ENCODE assay signal across 1 cellular context in the genomic region with DNA sequence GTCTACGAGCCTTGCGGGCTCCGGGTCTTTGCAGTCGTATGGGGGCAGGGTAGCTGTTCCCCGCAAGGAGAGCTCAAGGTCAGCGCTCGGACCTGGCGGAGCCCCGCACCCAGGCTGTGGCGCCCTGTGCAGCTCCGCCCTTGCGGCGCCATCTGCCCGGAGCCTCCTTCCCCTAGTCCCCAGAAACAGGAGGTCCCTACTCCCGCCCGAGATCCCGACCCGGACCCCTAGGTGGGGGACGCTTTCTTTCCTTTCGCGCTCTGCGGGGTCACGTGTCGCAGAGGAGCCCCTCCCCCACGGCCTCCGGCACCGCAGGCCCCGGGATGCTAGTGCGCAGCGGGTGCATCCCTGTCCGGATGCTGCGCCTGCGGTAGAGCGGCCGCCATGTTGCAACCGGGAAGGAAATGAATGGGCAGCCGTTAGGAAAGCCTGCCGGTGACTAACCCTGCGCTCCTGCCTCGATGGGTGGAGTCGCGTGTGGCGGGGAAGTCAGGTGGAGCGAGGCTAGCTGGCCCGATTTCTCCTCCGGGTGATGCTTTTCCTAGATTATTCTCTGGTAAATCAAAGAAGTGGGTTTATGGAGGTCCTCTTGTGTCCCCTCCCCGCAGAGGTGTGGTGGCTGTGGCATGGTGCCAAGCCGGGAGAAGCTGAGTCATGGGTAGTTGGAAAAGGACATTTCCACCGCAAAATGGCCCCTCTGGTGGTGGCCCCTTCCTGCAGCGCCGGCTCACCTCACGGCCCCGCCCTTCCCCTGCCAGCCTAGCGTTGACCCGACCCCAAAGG.
TF ChIP-seq lines count a peak whose summit lies in the region.

No MANE protein-coding gene starts in this region.

TF ChIP-seq in HepG2, 621 proteins besides CTCF, POLR2A, EP300 and RAD21 (continued from another document and continues in another):
- TF ChIP-seq, protein P1, sequence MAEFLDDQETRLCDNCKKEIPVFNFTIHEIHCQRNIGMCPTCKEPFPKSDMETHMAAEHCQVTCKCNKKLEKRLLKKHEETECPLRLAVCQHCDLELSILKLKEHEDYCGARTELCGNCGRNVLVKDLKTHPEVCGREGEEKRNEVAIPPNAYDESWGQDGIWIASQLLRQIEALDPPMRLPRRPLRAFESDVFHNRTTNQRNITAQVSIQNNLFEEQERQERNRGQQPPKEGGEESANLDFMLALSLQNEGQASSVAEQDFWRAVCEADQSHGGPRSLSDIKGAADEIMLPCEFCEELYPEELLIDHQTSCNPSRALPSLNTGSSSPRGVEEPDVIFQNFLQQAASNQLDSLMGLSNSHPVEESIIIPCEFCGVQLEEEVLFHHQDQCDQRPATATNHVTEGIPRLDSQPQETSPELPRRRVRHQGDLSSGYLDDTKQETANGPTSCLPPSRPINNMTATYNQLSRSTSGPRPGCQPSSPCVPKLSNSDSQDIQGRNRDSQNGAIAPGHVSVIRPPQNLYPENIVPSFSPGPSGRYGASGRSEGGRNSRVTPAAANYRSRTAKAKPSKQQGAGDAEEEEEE (CRISPR knock-in tag; IDR thresholded peaks at IDR 0.05; ENCODE audit: borderline replicate concordance): no peak
- no peak for TF ChIP-seq GPN1 (CRISPR knock-in tag; IDR thresholded peaks at IDR 0.05; ENCODE audit: borderline replicate concordance)
- TF ChIP-seq BCL6 (CRISPR knock-in tag; IDR thresholded peaks at IDR 0.05): 0 out of 2 replicates have a peak, but pooled peaks have one; percentile 12
- no peak for TF ChIP-seq NFYB (CRISPR knock-in tag; IDR thresholded peaks at IDR 0.05)
- no peak; the same call in 1 of the 2 replicates for TF ChIP-seq ZNF446 (CRISPR knock-in tag; IDR thresholded peaks at IDR 0.05)
- 0 out of 2 replicates have a peak, but pooled peaks have one; percentile 48 for TF ChIP-seq ZNF564 (CRISPR knock-in tag; IDR thresholded peaks at IDR 0.05)
- TF ChIP-seq SIX4 (CRISPR knock-in tag; IDR thresholded peaks at IDR 0.05): no peak
- TF ChIP-seq, protein P2, sequence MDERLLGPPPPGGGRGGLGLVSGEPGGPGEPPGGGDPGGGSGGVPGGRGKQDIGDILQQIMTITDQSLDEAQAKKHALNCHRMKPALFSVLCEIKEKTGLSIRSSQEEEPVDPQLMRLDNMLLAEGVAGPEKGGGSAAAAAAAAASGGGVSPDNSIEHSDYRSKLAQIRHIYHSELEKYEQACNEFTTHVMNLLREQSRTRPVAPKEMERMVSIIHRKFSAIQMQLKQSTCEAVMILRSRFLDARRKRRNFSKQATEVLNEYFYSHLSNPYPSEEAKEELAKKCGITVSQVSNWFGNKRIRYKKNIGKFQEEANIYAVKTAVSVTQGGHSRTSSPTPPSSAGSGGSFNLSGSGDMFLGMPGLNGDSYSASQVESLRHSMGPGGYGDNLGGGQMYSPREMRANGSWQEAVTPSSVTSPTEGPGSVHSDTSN (CRISPR knock-in tag; IDR thresholded peaks at IDR 0.05): no peak
- TF ChIP-seq ZBTB3 (CRISPR knock-in tag; IDR thresholded peaks at IDR 0.05; ENCODE audit: borderline replicate concordance, low read depth): no peak
- no peak for TF ChIP-seq ZNF260 (CRISPR knock-in tag; IDR thresholded peaks at IDR 0.05; ENCODE audit: borderline replicate concordance, low read depth)
- TF ChIP-seq CBX5 (CRISPR knock-in tag; IDR thresholded peaks at IDR 0.05; ENCODE audit: borderline replicate concordance): no peak
- TF ChIP-seq, protein P3, sequence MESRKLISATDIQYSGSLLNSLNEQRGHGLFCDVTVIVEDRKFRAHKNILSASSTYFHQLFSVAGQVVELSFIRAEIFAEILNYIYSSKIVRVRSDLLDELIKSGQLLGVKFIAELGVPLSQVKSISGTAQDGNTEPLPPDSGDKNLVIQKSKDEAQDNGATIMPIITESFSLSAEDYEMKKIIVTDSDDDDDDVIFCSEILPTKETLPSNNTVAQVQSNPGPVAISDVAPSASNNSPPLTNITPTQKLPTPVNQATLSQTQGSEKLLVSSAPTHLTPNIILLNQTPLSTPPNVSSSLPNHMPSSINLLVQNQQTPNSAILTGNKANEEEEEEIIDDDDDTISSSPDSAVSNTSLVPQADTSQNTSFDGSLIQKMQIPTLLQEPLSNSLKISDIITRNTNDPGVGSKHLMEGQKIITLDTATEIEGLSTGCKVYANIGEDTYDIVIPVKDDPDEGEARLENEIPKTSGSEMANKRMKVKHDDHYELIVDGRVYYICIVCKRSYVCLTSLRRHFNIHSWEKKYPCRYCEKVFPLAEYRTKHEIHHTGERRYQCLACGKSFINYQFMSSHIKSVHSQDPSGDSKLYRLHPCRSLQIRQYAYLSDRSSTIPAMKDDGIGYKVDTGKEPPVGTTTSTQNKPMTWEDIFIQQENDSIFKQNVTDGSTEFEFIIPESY (CRISPR knock-in tag; IDR thresholded peaks at IDR 0.05): no peak
- 0 out of 4 replicates have a peak, but pooled peaks of 1 of the 2 experiments have one; percentile 5 for TF ChIP-seq KLF16 (CRISPR knock-in tag; IDR thresholded peaks at IDR 0.05)
- no peak for TF ChIP-seq NR2F6 (IDR thresholded peaks at IDR 0.05)
- no peak for TF ChIP-seq NR2F6 (CRISPR knock-in tag; IDR thresholded peaks at IDR 0.05)
- no peak for TF ChIP-seq ZNF879 (CRISPR knock-in tag; IDR thresholded peaks at IDR 0.05)
- TF ChIP-seq, protein P4, sequence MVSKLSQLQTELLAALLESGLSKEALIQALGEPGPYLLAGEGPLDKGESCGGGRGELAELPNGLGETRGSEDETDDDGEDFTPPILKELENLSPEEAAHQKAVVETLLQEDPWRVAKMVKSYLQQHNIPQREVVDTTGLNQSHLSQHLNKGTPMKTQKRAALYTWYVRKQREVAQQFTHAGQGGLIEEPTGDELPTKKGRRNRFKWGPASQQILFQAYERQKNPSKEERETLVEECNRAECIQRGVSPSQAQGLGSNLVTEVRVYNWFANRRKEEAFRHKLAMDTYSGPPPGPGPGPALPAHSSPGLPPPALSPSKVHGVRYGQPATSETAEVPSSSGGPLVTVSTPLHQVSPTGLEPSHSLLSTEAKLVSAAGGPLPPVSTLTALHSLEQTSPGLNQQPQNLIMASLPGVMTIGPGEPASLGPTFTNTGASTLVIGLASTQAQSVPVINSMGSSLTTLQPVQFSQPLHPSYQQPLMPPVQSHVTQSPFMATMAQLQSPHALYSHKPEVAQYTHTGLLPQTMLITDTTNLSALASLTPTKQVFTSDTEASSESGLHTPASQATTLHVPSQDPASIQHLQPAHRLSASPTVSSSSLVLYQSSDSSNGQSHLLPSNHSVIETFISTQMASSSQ (IDR thresholded peaks at IDR 0.05; ENCODE audit: low read depth): no peak
- TF ChIP-seq, protein P4 (CRISPR knock-in tag; IDR thresholded peaks at IDR 0.05; ENCODE audit: borderline replicate concordance): no peak
- TF ChIP-seq ZNF619 (CRISPR knock-in tag; IDR thresholded peaks at IDR 0.05): no peak
- TF ChIP-seq SMYD3 (CRISPR knock-in tag; IDR thresholded peaks at IDR 0.05): no peak
- TF ChIP-seq EZH2 (conservative IDR thresholded peaks at IDR 0.05; ENCODE audit: low read depth, low read length): no peak
- TF ChIP-seq, protein P5, sequence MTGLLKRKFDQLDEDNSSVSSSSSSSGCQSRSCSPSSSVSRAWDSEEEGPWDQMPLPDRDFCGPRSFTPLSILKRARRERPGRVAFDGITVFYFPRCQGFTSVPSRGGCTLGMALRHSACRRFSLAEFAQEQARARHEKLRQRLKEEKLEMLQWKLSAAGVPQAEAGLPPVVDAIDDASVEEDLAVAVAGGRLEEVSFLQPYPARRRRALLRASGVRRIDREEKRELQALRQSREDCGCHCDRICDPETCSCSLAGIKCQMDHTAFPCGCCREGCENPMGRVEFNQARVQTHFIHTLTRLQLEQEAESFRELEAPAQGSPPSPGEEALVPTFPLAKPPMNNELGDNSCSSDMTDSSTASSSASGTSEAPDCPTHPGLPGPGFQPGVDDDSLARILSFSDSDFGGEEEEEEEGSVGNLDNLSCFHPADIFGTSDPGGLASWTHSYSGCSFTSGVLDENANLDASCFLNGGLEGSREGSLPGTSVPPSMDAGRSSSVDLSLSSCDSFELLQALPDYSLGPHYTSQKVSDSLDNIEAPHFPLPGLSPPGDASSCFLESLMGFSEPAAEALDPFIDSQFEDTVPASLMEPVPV (CRISPR knock-in tag; IDR thresholded peaks at IDR 0.05): no peak
- TF ChIP-seq, protein P6, sequence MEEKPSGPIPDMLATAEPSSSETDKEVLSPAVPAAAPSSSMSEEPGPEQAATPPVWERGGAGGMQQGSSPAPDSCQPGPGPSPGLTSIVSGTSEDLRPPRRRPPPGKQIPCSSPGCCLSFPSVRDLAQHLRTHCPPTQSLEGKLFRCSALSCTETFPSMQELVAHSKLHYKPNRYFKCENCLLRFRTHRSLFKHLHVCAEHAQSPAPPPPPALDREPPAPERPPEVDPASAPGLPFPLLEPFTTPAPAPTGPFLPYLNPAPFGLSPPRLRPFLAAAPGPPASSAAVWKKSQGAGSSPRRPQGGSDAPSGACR (CRISPR knock-in tag; IDR thresholded peaks at IDR 0.05): peak; percentile 4; the same call in 1 of the 2 replicates
- TF ChIP-seq ZNF431 (CRISPR knock-in tag; IDR thresholded peaks at IDR 0.05; ENCODE audit: borderline replicate concordance, low read depth): no peak
- TF ChIP-seq KAT2B (IDR thresholded peaks at IDR 0.05; ENCODE audit: borderline replicate concordance, low read depth, low read length): no peak
- TF ChIP-seq NFE2L2 (IDR thresholded peaks at IDR 0.05; ENCODE audit: low read length): no peak
- no peak for TF ChIP-seq ZNF138 (CRISPR knock-in tag; IDR thresholded peaks at IDR 0.05; ENCODE audit: low read depth)
- TF ChIP-seq, protein P7, sequence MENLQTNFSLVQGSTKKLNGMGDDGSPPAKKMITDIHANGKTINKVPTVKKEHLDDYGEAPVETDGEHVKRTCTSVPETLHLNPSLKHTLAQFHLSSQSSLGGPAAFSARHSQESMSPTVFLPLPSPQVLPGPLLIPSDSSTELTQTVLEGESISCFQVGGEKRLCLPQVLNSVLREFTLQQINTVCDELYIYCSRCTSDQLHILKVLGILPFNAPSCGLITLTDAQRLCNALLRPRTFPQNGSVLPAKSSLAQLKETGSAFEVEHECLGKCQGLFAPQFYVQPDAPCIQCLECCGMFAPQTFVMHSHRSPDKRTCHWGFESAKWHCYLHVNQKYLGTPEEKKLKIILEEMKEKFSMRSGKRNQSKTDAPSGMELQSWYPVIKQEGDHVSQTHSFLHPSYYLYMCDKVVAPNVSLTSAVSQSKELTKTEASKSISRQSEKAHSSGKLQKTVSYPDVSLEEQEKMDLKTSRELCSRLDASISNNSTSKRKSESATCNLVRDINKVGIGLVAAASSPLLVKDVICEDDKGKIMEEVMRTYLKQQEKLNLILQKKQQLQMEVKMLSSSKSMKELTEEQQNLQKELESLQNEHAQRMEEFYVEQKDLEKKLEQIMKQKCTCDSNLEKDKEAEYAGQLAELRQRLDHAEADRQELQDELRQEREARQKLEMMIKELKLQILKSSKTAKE (CRISPR knock-in tag; IDR thresholded peaks at IDR 0.05; ENCODE audit: borderline replicate concordance): 0 out of 2 replicates have a peak, but pooled peaks have one; percentile 22
- no peak for TF ChIP-seq MIER3 (CRISPR knock-in tag; IDR thresholded peaks at IDR 0.05; ENCODE audit: borderline replicate concordance)
- no peak for TF ChIP-seq GABPA (IDR thresholded peaks at IDR 0.05; ENCODE audit: low read depth, low read length)
- TF ChIP-seq GABPA (CRISPR knock-in tag; IDR thresholded peaks at IDR 0.05; ENCODE audit: low read depth): no peak
- TF ChIP-seq PHF8 (CRISPR knock-in tag; IDR thresholded peaks at IDR 0.05): peak; percentile 48; the same call in 1 of the 2 replicates
- TF ChIP-seq, protein P8, sequence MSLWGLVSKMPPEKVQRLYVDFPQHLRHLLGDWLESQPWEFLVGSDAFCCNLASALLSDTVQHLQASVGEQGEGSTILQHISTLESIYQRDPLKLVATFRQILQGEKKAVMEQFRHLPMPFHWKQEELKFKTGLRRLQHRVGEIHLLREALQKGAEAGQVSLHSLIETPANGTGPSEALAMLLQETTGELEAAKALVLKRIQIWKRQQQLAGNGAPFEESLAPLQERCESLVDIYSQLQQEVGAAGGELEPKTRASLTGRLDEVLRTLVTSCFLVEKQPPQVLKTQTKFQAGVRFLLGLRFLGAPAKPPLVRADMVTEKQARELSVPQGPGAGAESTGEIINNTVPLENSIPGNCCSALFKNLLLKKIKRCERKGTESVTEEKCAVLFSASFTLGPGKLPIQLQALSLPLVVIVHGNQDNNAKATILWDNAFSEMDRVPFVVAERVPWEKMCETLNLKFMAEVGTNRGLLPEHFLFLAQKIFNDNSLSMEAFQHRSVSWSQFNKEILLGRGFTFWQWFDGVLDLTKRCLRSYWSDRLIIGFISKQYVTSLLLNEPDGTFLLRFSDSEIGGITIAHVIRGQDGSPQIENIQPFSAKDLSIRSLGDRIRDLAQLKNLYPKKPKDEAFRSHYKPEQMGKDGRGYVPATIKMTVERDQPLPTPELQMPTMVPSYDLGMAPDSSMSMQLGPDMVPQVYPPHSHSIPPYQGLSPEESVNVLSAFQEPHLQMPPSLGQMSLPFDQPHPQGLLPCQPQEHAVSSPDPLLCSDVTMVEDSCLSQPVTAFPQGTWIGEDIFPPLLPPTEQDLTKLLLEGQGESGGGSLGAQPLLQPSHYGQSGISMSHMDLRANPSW (CRISPR knock-in tag; IDR thresholded peaks at IDR 0.05; ENCODE audit: borderline replicate concordance): no peak
- no peak; the same call in 1 of the 2 replicates for TF ChIP-seq ZNF605 (CRISPR knock-in tag; IDR thresholded peaks at IDR 0.05)
- no peak for TF ChIP-seq SKI (IDR thresholded peaks at IDR 0.05; ENCODE audit: partially characterized antibody)
- TF ChIP-seq ZNF644 (CRISPR knock-in tag; IDR thresholded peaks at IDR 0.05; ENCODE audit: low read depth): no peak
- TF ChIP-seq BHLHE40 (IDR thresholded peaks at IDR 0.05; ENCODE audit: low read length): peak; percentile 77
- TF ChIP-seq ZNF629 (CRISPR knock-in tag; conservative IDR thresholded peaks at IDR 0.05): no peak
- TF ChIP-seq FOXA3 (CRISPR knock-in tag; IDR thresholded peaks at IDR 0.05): no peak
- TF ChIP-seq, protein P9, sequence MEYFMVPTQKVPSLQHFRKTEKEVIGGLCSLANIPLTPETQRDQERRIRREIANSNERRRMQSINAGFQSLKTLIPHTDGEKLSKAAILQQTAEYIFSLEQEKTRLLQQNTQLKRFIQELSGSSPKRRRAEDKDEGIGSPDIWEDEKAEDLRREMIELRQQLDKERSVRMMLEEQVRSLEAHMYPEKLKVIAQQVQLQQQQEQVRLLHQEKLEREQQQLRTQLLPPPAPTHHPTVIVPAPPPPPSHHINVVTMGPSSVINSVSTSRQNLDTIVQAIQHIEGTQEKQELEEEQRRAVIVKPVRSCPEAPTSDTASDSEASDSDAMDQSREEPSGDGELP (IDR thresholded peaks at IDR 0.05; ENCODE audit: borderline replicate concordance, low read depth): no peak
- TF ChIP-seq KLF9 (CRISPR knock-in tag; IDR thresholded peaks at IDR 0.05; ENCODE audit: low read depth): no peak
- peak; percentile 2; the same call in 1 of the 2 replicates for TF ChIP-seq ZNF430 (CRISPR knock-in tag; IDR thresholded peaks at IDR 0.05)
- TF ChIP-seq ZNF136 (CRISPR knock-in tag; IDR thresholded peaks at IDR 0.05; ENCODE audit: low read depth): no peak
- no peak for TF ChIP-seq ZNF543 (CRISPR knock-in tag; IDR thresholded peaks at IDR 0.05)
